In the genomic region with DNA sequence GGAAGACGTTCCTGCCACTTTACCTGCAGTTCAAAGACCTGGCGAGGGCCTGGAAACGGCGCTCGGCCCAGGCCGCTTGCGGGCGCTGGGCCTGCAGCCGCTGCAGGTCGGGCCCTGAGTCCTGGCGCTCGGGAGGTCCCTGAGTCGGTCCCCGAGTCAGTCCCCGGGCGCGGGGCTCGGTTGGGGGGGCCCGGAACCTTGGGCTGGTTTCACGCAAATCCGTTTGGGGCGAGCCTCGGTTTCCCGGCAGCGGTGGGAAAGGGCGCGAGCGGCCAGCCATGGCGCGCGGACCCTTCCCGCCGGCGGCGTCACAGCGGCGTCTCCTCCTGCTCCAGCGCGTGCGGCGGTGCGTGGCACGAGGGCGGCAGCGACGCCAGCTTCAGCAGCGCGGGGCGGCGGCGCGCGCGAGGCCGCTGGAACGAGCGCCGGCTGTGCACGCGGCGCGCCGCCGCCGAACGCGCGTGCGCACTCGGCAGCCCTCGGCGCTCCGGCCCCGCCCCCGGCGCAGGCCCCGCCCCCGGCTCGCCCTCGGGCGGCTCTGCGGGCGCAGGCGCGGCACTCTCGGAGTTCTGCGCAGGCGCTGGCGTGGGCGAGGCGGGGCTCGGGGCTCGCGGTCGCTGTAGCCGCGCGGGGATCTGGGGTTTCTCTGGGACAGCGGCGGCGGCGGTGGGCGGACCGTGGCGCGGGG, we compare ENCODE assay signal across 8 cellular contexts. TPM values are rescaled to one million over a fixed set of nuclear protein-coding genes. Genes with fewer than 3 reads are reported as not detected.
DNase-seq lines count a peak whose midpoint lies in the region; ATAC-seq, FAIRE-seq and TF ChIP-seq lines count a peak whose summit lies in the region.

No MANE protein-coding gene starts in this region.

- H3K27ac Mint-ChIP-seq in dendritic cell treated with granulocyte-macrophage colony-stimulating factor and Interleukin-4, amounts not matched to agents 40 ng/mL and 50 ng/mL, for 4 days, result peak overlapping the region; percentile 41

- peak overlapping the region; percentile 87 for H3K9ac ChIP-seq in HepG2 (ENCODE audit: insufficient read depth, low read depth, low read length)

- intact Hi-C loops in dendritic cell treated with granulocyte-macrophage colony-stimulating factor and Interleukin-4, amounts not matched to agents 40 ng/mL and 50 ng/mL, for 4 days (cut with micrococcal nuclease), result loop anchor here (5.0 kb wide), 1 partner anchor 60 kb away; no protein-coding TSS in a partner anchor
- intact Hi-C loops in HepG2 (cut with micrococcal nuclease; ENCODE audit: unreplicated experiment), result loop anchor here (2.0 kb wide), 1 partner anchor 140 kb away; a partner anchor contains a TSS

- H3K79me2 ChIP-seq in HepG2 (ENCODE audit: insufficient read depth, low read length), result peaks cover 3% of the 10 kb centered on the region

- POLR2A ChIA-PET in HepG2 (lab: Yijun Ruan, JAX), result interaction anchor here (2.6 kb wide), 1 partner anchor 26 kb away, joined by 14 read pairs; no protein-coding TSS in a partner anchor

- no peak overlapping the region for H2AFZ ChIP-seq in HepG2 (ENCODE audit: low read length)

- no CpG with 5 or more reads among the region's 106 CpGs for WGBS in HepG2 (ENCODE audit: low lambda C conversion rate)

- H3K4me1 ChIP-seq in BE2C (no peaks in the 10 kb centered on the region), HepG2 (ENCODE audit: insufficient read depth, low read length) (peaks cover 32% of the 10 kb centered on the region)

- no peak for FAIRE-seq in HepG2 (lab: Jason Lieb, UNC)

- H3K36me3 ChIP-seq in BE2C (peaks cover 8% of the 10 kb centered on the region), HepG2 (replicated peaks in 1 of 2; ENCODE audit: control insufficient read depth in 1 of 2, insufficient read depth in 2 of 2, low read length in 2 of 2) (peaks cover 0 to 4% of the 10 kb centered on the region in 2 experiments; a peak in 2 of 5 replicates)

- DNase-seq in BE2C, result peak; percentile 90
- peak; percentile 94 for DNase-seq in NCI-H510A (lab: John Stamatoyannopoulos, UW)
- DNase-seq in activated CD4-positive, alpha-beta T cell treated with anti-CD3 and anti-CD28 coated beads, Interleukin-2, amount 50 U/mL, for 1 hour, result peak; percentile 87
- peak; percentile 52 for DNase-seq in HepG2 (ENCODE audit: low spot score)
- peak; percentile 85 to 90 for DNase-seq in stimulated activated CD4-positive, alpha-beta T cell treated with anti-CD3 and anti-CD28 coated beads, Interleukin-2, amount 100 ng/mL, for 48 hours

- H3K27me3 Mint-ChIP-seq in dendritic cell treated with granulocyte-macrophage colony-stimulating factor and Interleukin-4, amounts not matched to agents 40 ng/mL and 50 ng/mL, for 4 days, result peaks cover 44% of the 10 kb centered on the region

- H3K4me2 ChIP-seq in HepG2 (ENCODE audit: low read depth, low read length), result peak overlapping the region; percentile 90

- ATAC-seq in HG03378 (IDR thresholded peaks at IDR 0.05; ENCODE audit: unreplicated experiment), result peak; percentile 49
- peak; percentile 58 for ATAC-seq in HepG2

- H3K4me3 ChIP-seq in BE2C (ENCODE audit: low read depth, low read length) (peak overlapping the region; percentile 78), HepG2 (replicated peaks in 1 of 3; ENCODE audit: insufficient read depth in 1 of 3, low read depth in 2 of 3, low read length in 3 of 3) (peak overlapping the region; percentile 79 to 89 (median 89))

- H3K36me3 Mint-ChIP-seq in dendritic cell treated with granulocyte-macrophage colony-stimulating factor and Interleukin-4, amounts not matched to agents 40 ng/mL and 50 ng/mL, for 4 days (ENCODE audit: low read depth), result peaks cover 30% of the 10 kb centered on the region

- peak overlapping the region; percentile 78 for H3K4me3 Mint-ChIP-seq in dendritic cell treated with granulocyte-macrophage colony-stimulating factor and Interleukin-4, amounts not matched to agents 40 ng/mL and 50 ng/mL, for 4 days

- in situ Hi-C loops in HepG2 (cut with HindIII; ENCODE audit: extremely low pct_ligation_motif_present, low pct_unique_long_range_greater_than_20kb), result no loop called here

- TF ChIP-seq CTCF in BE2C (IDR thresholded peaks at IDR 0.05; ENCODE audit: low read depth, low read length), result no peak
- TF ChIP-seq CTCF in HepG2 (CRISPR knock-in tag; IDR thresholded peaks at IDR 0.05), result peak; percentile 8; the same call in 1 of the 2 replicates

- H3K9me3 Mint-ChIP-seq in dendritic cell treated with granulocyte-macrophage colony-stimulating factor and Interleukin-4, amounts not matched to agents 40 ng/mL and 50 ng/mL, for 4 days, result no peaks in the 10 kb centered on the region

- H3K27me3 ChIP-seq in BE2C (peaks cover 38% of the 10 kb centered on the region), HepG2 (ENCODE audit: control insufficient read depth in 1 of 2, insufficient read depth in 2 of 2, low read length in 2 of 2) (peaks cover 8 to 31% of the 10 kb centered on the region in 2 experiments)

- H3K4me1 Mint-ChIP-seq in dendritic cell treated with granulocyte-macrophage colony-stimulating factor and Interleukin-4, amounts not matched to agents 40 ng/mL and 50 ng/mL, for 4 days (ENCODE audit: low read depth), result peaks cover 49% of the 10 kb centered on the region

- TF ChIP-seq RAD21 in HepG2 (CRISPR knock-in tag; IDR thresholded peaks at IDR 0.05), result peak; percentile 53

- TF ChIP-seq EP300 in HepG2 (IDR thresholded peaks at IDR 0.05; ENCODE audit: low read depth in 2 of 2, low read length in 2 of 2), result no peak
- peak; percentile 35; the same call in 1 of the 2 replicates for TF ChIP-seq EP300 in HepG2 (CRISPR knock-in tag; IDR thresholded peaks at IDR 0.05; ENCODE audit: borderline replicate concordance)

- no TSS peak for BruUV-seq in HepG2 (replicated peaks; lab: Mats Ljungman, UMichigan)

- peak; percentile 84 for TF ChIP-seq POLR2A in GM19193 (IDR thresholded peaks at IDR 0.05; ENCODE audit: extremely low read depth, insufficient read depth, insufficient read length)
- TF ChIP-seq POLR2A in HepG2 (IDR thresholded peaks at IDR 0.05; ENCODE audit: insufficient read depth in 1 of 2, low read depth in 2 of 2, low read length in 2 of 2), result peak in 1 of 2 experiments; percentile 69; a peak in 2 of 4 replicates

- H4K20me1 ChIP-seq in HepG2 (ENCODE audit: insufficient read depth, low read length), result peaks cover 4% of the 10 kb centered on the region; the same call in 1 of the 2 replicates

- H3K9me3 ChIP-seq in BE2C (no peaks in the 10 kb centered on the region), HepG2 (ENCODE audit: low read length) (no peaks in the 10 kb centered on the region)

- CTCF ChIA-PET in HepG2 (lab: Yijun Ruan, JAX; ENCODE audit: low intra/inter-chr PET ratio, low total read pairs), result no interaction called here

- peak overlapping the region; percentile 72 for H3K27ac ChIP-seq in HepG2 (ENCODE audit: extremely low read length, insufficient read depth, low read length)

RNA-seq across cellular contexts. Expression of a gene that starts 29.8 kb away (rescaled TPM):
- 111 TPM for polyA plus RNA-seq in BE2C (2012; ENCODE audit: insufficient read depth, insufficient read length, low read depth)
- 16.0 and 20.5 TPM in 2 replicates for total RNA-seq in HepG2 (2016; rRNA removed; fragmentation: Illumina TruSeq; extraction: Trizol)
- total RNA-seq in HepG2 (2016; cell fraction: cytosol; rRNA removed; fragmentation: Illumina TruSeq; extraction: Trizol; ENCODE audit: low read depth), result 7.2 and 7.9 TPM in 2 replicates
- total RNA-seq in HepG2 (2016; cell fraction: insoluble cytoplasmic fraction; rRNA removed; fragmentation: Illumina TruSeq; extraction: Trizol), result 14.6 and 19.5 TPM in 2 replicates
- total RNA-seq in HepG2 (2016; cell fraction: membrane; rRNA removed; fragmentation: Illumina TruSeq; extraction: Trizol), result 13.8 and 14.1 TPM in 2 replicates
- total RNA-seq in HepG2 (2016; cell fraction: nucleus; rRNA removed; fragmentation: Illumina TruSeq; extraction: Trizol), result 11.2 and 13.3 TPM in 2 replicates
- 9.2 and 11.8 TPM in 2 replicates for polyA plus RNA-seq in HepG2 (2011; rRNA removed)
- polyA plus RNA-seq in HepG2 (2011; cell fraction: cytosol; rRNA removed), result 6.8 and 8.3 TPM in 2 replicates
- polyA plus RNA-seq in HepG2 (2011; cell fraction: nucleus; rRNA removed), result 26.9 and 28.5 TPM in 2 replicates
- 14.6 and 15.2 TPM in 2 replicates for polyA plus RNA-seq in HepG2 (2012)
- 5.5 and 5.9 TPM in 2 replicates for polyA plus RNA-seq in HepG2 (2016; cell fraction: cytosol; fragmentation: Illumina TruSeq; extraction: Trizol; ENCODE audit: low read depth)
- 14.3 and 16.5 TPM in 2 replicates for polyA plus RNA-seq in HepG2 (2016; cell fraction: insoluble cytoplasmic fraction; fragmentation: Illumina TruSeq; extraction: Trizol; ENCODE audit: low read depth)
- polyA plus RNA-seq in HepG2 (2016; cell fraction: membrane; fragmentation: Illumina TruSeq; extraction: Trizol; ENCODE audit: low read depth), result 7.8 and 8.8 TPM in 2 replicates
- polyA plus RNA-seq in HepG2 (2016; cell fraction: nucleus; fragmentation: Illumina TruSeq; extraction: Trizol; ENCODE audit: insufficient read depth, low read depth), result 28.1 and 32.7 TPM in 2 replicates
- 15.9 and 55.4 TPM in 2 replicates for polyA minus RNA-seq in HepG2 (2011; rRNA and poly(A)+ RNA removed; ENCODE audit: low replicate concordance)
- polyA minus RNA-seq in HepG2 (2011; cell fraction: cytosol; rRNA and poly(A)+ RNA removed), result 6.1 and 7.2 TPM in 2 replicates
- polyA minus RNA-seq in HepG2 (2011; cell fraction: nucleus; rRNA and poly(A)+ RNA removed), result 12.9 and 14.2 TPM in 2 replicates

RNA-seq across cellular contexts. Expression of a gene that starts 51.4 kb away (rescaled TPM):
- 2.3 TPM for polyA plus RNA-seq in BE2C (2012; ENCODE audit: insufficient read depth, insufficient read length, low read depth)
- total RNA-seq in HepG2 (2016; rRNA removed; fragmentation: Illumina TruSeq; extraction: Trizol), result 1.2 and 1.8 TPM in 2 replicates
- 0.30 and 0.35 TPM in 2 replicates for total RNA-seq in HepG2 (2016; cell fraction: cytosol; rRNA removed; fragmentation: Illumina TruSeq; extraction: Trizol; ENCODE audit: low read depth)
- 1.3 and 1.6 TPM in 2 replicates for total RNA-seq in HepG2 (2016; cell fraction: insoluble cytoplasmic fraction; rRNA removed; fragmentation: Illumina TruSeq; extraction: Trizol)
- 1.5 and 1.9 TPM in 2 replicates for total RNA-seq in HepG2 (2016; cell fraction: membrane; rRNA removed; fragmentation: Illumina TruSeq; extraction: Trizol)
- 1.1 and 1.2 TPM in 2 replicates for total RNA-seq in HepG2 (2016; cell fraction: nucleus; rRNA removed; fragmentation: Illumina TruSeq; extraction: Trizol)
- 1.5 and 1.9 TPM in 2 replicates for polyA plus RNA-seq in HepG2 (2011; rRNA removed)
- 1.4 TPM in 2 replicates for polyA plus RNA-seq in HepG2 (2011; cell fraction: cytosol; rRNA removed)
- polyA plus RNA-seq in HepG2 (2011; cell fraction: nucleus; rRNA removed), result 2.2 and 2.4 TPM in 2 replicates
- polyA plus RNA-seq in HepG2 (2012), result 1.1 and 1.4 TPM in 2 replicates
- polyA plus RNA-seq in HepG2 (2016; cell fraction: cytosol; fragmentation: Illumina TruSeq; extraction: Trizol; ENCODE audit: low read depth), result 0.37 and 0.43 TPM in 2 replicates
- polyA plus RNA-seq in HepG2 (2016; cell fraction: insoluble cytoplasmic fraction; fragmentation: Illumina TruSeq; extraction: Trizol; ENCODE audit: low read depth), result 1.7 and 1.8 TPM in 2 replicates
- 1.4 and 1.6 TPM in 2 replicates for polyA plus RNA-seq in HepG2 (2016; cell fraction: membrane; fragmentation: Illumina TruSeq; extraction: Trizol; ENCODE audit: low read depth)
- 1.9 and 2.4 TPM in 2 replicates for polyA plus RNA-seq in HepG2 (2016; cell fraction: nucleus; fragmentation: Illumina TruSeq; extraction: Trizol; ENCODE audit: insufficient read depth, low read depth)
- 0.76 and 1.0 TPM in 2 replicates for polyA minus RNA-seq in HepG2 (2011; rRNA and poly(A)+ RNA removed; ENCODE audit: low replicate concordance)
- polyA minus RNA-seq in HepG2 (2011; cell fraction: cytosol; rRNA and poly(A)+ RNA removed), result 0.35 and 0.49 TPM in 2 replicates
- polyA minus RNA-seq in HepG2 (2011; cell fraction: nucleus; rRNA and poly(A)+ RNA removed), result 0.99 and 1.0 TPM in 2 replicates

Comparison
In these comparisons a context has a peak if more than half of its experiments do, and no peak if none do; other contexts are left out.
1. Peak in every context shown above with its lines: DNase-seq, ATAC-seq, H3K4me3 ChIP-seq and H3K27ac ChIP-seq.